1 cellular context compared by ENCODE assay signal in genomic region chr3:184174646-184175492, GRCh38.
TF ChIP-seq lines count a peak whose summit lies in the region.

TSS of gene AP2M1 (plus strand) at chr3:184174855. CDS start at chr3:184176994, 2,139 bp downstream.

TF ChIP-seq in HepG2, 621 proteins besides CTCF, POLR2A, EP300 and RAD21 (continued from another document and continues in another):
- peak; percentile 59; the same call in 1 of the 2 replicates for TF ChIP-seq KIAA2018 (CRISPR knock-in tag; IDR thresholded peaks at IDR 0.05; ENCODE audit: borderline replicate concordance)
- TF ChIP-seq DNMT3B (CRISPR knock-in tag; conservative IDR thresholded peaks at IDR 0.05): no peak
- TF ChIP-seq ZXDC (CRISPR knock-in tag; IDR thresholded peaks at IDR 0.05): peak; percentile 21; the same call in 1 of the 2 replicates
- no peak for TF ChIP-seq ZNF451 (CRISPR knock-in tag; IDR thresholded peaks at IDR 0.05)
- TF ChIP-seq NFE2L2 (IDR thresholded peaks at IDR 0.05; ENCODE audit: low read length): no peak
- peak; percentile 67; the same call in 1 of the 2 replicates for TF ChIP-seq NRL (CRISPR knock-in tag; IDR thresholded peaks at IDR 0.05; ENCODE audit: borderline replicate concordance)
- TF ChIP-seq ZNF816 (CRISPR knock-in tag; IDR thresholded peaks at IDR 0.05; ENCODE audit: borderline replicate concordance): peak; percentile 40; the same call in 1 of the 2 replicates
- no peak for TF ChIP-seq ZNF530 (CRISPR knock-in tag; IDR thresholded peaks at IDR 0.05; ENCODE audit: low read depth)
- peak; percentile 44; the same call in 1 of the 2 replicates for TF ChIP-seq ZC3H13 (CRISPR knock-in tag; IDR thresholded peaks at IDR 0.05)
- TF ChIP-seq ZNF788 (CRISPR knock-in tag; IDR thresholded peaks at IDR 0.05; ENCODE audit: borderline replicate concordance): peak; percentile 76; the same call in 1 of the 2 replicates
- TF ChIP-seq WIZ (CRISPR knock-in tag; IDR thresholded peaks at IDR 0.05): no peak
- no peak for TF ChIP-seq PRPF4 (IDR thresholded peaks at IDR 0.05; ENCODE audit: low read depth, low read length, poor library complexity, severe bottlenecking)
- TF ChIP-seq HOXD1 (CRISPR knock-in tag; IDR thresholded peaks at IDR 0.05): peak; percentile 57; the same call in 1 of the 2 replicates
- no peak for TF ChIP-seq PBX3 (CRISPR knock-in tag; IDR thresholded peaks at IDR 0.05; ENCODE audit: borderline replicate concordance)
- no peak for TF ChIP-seq ZNF615 (CRISPR knock-in tag; IDR thresholded peaks at IDR 0.05; ENCODE audit: borderline replicate concordance)
- no peak for TF ChIP-seq MBD4 (IDR thresholded peaks at IDR 0.05; ENCODE audit: borderline replicate concordance, low read length)
- TF ChIP-seq PRDM4 (CRISPR knock-in tag; IDR thresholded peaks at IDR 0.05; ENCODE audit: borderline replicate concordance): no peak
- no peak for TF ChIP-seq ZNF225 (CRISPR knock-in tag; IDR thresholded peaks at IDR 0.05)
- no peak for TF ChIP-seq ZNF678 (CRISPR knock-in tag; IDR thresholded peaks at IDR 0.05)
- no peak for TF ChIP-seq FIP1L1 (IDR thresholded peaks at IDR 0.05; ENCODE audit: borderline replicate concordance, insufficient read depth, low read depth, low read length)
- peak; percentile 84 for TF ChIP-seq SALL2 (CRISPR knock-in tag; IDR thresholded peaks at IDR 0.05)
- no peak for TF ChIP-seq AKAP8 (CRISPR knock-in tag; IDR thresholded peaks at IDR 0.05)
- TF ChIP-seq PLSCR1 (CRISPR knock-in tag; IDR thresholded peaks at IDR 0.05; ENCODE audit: borderline replicate concordance): no peak
- no peak for TF ChIP-seq MTERF4 (CRISPR knock-in tag; IDR thresholded peaks at IDR 0.05)
- no peak for TF ChIP-seq ZNF512 (CRISPR knock-in tag; IDR thresholded peaks at IDR 0.05)
- TF ChIP-seq U2AF1 (optimal IDR thresholded peaks at IDR 0.05; ENCODE audit: low read depth, low read length): no peak
- TF ChIP-seq ZSCAN9 (CRISPR knock-in tag; IDR thresholded peaks at IDR 0.05; ENCODE audit: borderline replicate concordance): no peak
- no peak for TF ChIP-seq ZNF674 (CRISPR knock-in tag; IDR thresholded peaks at IDR 0.05; ENCODE audit: low read depth)
- TF ChIP-seq ZMYM2 (CRISPR knock-in tag; IDR thresholded peaks at IDR 0.05): no peak
- 0 out of 2 replicates have a peak, but pooled peaks have one; percentile 38 for TF ChIP-seq AHR (CRISPR knock-in tag; IDR thresholded peaks at IDR 0.05)
- no peak for TF ChIP-seq MATR3 (CRISPR knock-in tag; IDR thresholded peaks at IDR 0.05)
- no peak for TF ChIP-seq USF2 (IDR thresholded peaks at IDR 0.05; ENCODE audit: low read depth, low read length)
- TF ChIP-seq USF2 (CRISPR knock-in tag; IDR thresholded peaks at IDR 0.05; ENCODE audit: borderline replicate concordance): 0 out of 2 replicates have a peak, but pooled peaks have one; percentile 21
- TF ChIP-seq ZNF557 (CRISPR knock-in tag; IDR thresholded peaks at IDR 0.05): no peak
- TF ChIP-seq ZNF569 (CRISPR knock-in tag; IDR thresholded peaks at IDR 0.05; ENCODE audit: borderline replicate concordance): no peak
- TF ChIP-seq ZNF264 (CRISPR knock-in tag; IDR thresholded peaks at IDR 0.05): no peak
- peak; percentile 17; the same call in 1 of the 2 replicates for TF ChIP-seq HINFP (CRISPR knock-in tag; IDR thresholded peaks at IDR 0.05; ENCODE audit: low read depth)
- peak; percentile 19; the same call in 1 of the 2 replicates for TF ChIP-seq GLI4 (CRISPR knock-in tag; IDR thresholded peaks at IDR 0.05; ENCODE audit: borderline replicate concordance)
- TF ChIP-seq ZNF12 (CRISPR knock-in tag; IDR thresholded peaks at IDR 0.05): no peak
